ENCODE assay signal across 25 cellular contexts in genomic region chr17:30997270-30997669, GRCh38. TPM values are rescaled to one million over a fixed set of nuclear protein-coding genes. Genes with fewer than 3 reads are reported as not detected.
DNase-seq lines count a peak whose midpoint lies in the region; ATAC-seq, FAIRE-seq and TF ChIP-seq lines count a peak whose summit lies in the region.
"Had no signal": no experiment of that assay in that cellular context is flagged by ENCODE, and none has a peak within 500 bp of the region (broad histone marks: within the 10 kb centered on the region; RNA-seq: fewer than 3 reads in every experiment).

No MANE protein-coding gene starts in this region.

- no peak for TF ChIP-seq POLR2A in K562 (conservative IDR thresholded peaks at IDR 0.05)

- H2AFZ ChIP-seq in K562 (ENCODE audit: low read depth, low read length) = no peak overlapping the region

- WGBS in K562 (ENCODE audit: insufficient coverage, low coverage, missing lambda C conversion rate) = 9% methylated on average over 6 of the region's 6 CpGs

- H3K36me3 ChIP-seq in K562 (ENCODE audit: control insufficient read depth, insufficient read depth, low read length) = no peaks in the 10 kb centered on the region
- H3K36me3 ChIP-seq in colonic mucosa = no peaks in the 10 kb centered on the region
- peaks cover 22 to 32% of the 10 kb centered on the region in 2 donors for H3K36me3 ChIP-seq in mucosa of rectum (ENCODE audit: control insufficient read depth in 2 of 2, insufficient read depth in 2 of 2, low read length in 2 of 2)
- H3K36me3 ChIP-seq: BE2C had no signal

- no peak for TF ChIP-seq EP300 in K562 (IDR thresholded peaks at IDR 0.05; ENCODE audit: low read length)

- peak overlapping the region; percentile 41 for H3K27ac Mint-ChIP-seq in type B pancreatic cell
- H3K27ac Mint-ChIP-seq: CD4-positive, CD25-positive, alpha-beta regulatory T cell; CD8-positive, alpha-beta memory T cell had no signal

- H3K9ac ChIP-seq in K562 (ENCODE audit: insufficient read depth in 1 of 2, low read depth in 2 of 2, low read length in 2 of 2) (no peak overlapping the region), colonic mucosa (ENCODE audit: low read depth in 2 of 2, low read length in 2 of 2) (peak overlapping the region in 1 of 2 donors; percentile 23), mucosa of rectum (ENCODE audit: low read depth in 1 of 2, low read length in 2 of 2) (no peak overlapping the region)
- H3K9ac ChIP-seq: BLaER1 had no signal

- TF ChIP-seq CTCF in K562 (IDR thresholded peaks at IDR 0.05 in 2 of 3, conservative IDR thresholded peaks at IDR 0.05 in 1 of 3; ENCODE audit: insufficient read depth in 2 of 3, low read depth in 1 of 3, low read length in 3 of 3) (peak; percentile 4 to 18 (median 8); a peak in 1 of 6 replicates), colonic mucosa (IDR thresholded peaks at IDR 0.05) (no peak), type B pancreatic cell (conservative IDR thresholded peaks at IDR 0.05) (no peak)

- in situ Hi-C loops in K562 (cut with MboI) = no loop called here

- intact Hi-C loops in K562 (cut with micrococcal nuclease) = no loop called here
- intact Hi-C loops in colonic mucosa (cut with DNase I) = no loop called here

- H3K4me3 ChIP-seq in K562 (no peak overlapping the region), colonic mucosa (no peak overlapping the region), mucosa of rectum (ENCODE audit: low read length in 2 of 2) (no peak overlapping the region)
- H3K4me3 ChIP-seq: BLaER1, GM12878 had no signal

- FAIRE-seq in K562 (lab: Jason Lieb, UNC) = no peak
- FAIRE-seq: A204.1, GM12878, GM12892 had no signal

- peaks cover 34% of the 10 kb centered on the region for H3K36me3 Mint-ChIP-seq in type B pancreatic cell

- CTCF ChIA-PET in K562 (lab: Yijun Ruan, JAX; ENCODE audit: low intra/inter-chr PET ratio) = no interaction called here

- H3K4me2 ChIP-seq in K562 (ENCODE audit: insufficient read depth, low read length) = no peak overlapping the region
- H3K4me2 ChIP-seq: BLaER1 had no signal

- no peaks in the 10 kb centered on the region for H3K27me3 Mint-ChIP-seq in type B pancreatic cell
- H3K27me3 Mint-ChIP-seq: CD4-positive, alpha-beta memory T cell; CD4-positive, CD25-positive, alpha-beta regulatory T cell; CD8-positive, alpha-beta memory T cell had no signal

- H3K27ac ChIP-seq in K562 (ENCODE audit: extremely low read depth, low read depth, low read length) (no peak overlapping the region), colonic mucosa (peak overlapping the region; percentile 77), mucosa of rectum (ENCODE audit: low read depth in 2 of 2, low read length in 2 of 2) (peak overlapping the region; percentile 85 to 86)
- H3K27ac ChIP-seq: BLaER1 had no signal

- POLR2A ChIA-PET in K562 (lab: Yijun Ruan, JAX) = interaction anchor here (1.0 to 1.5 kb wide), 2 partner anchors 9 to 11 kb away, joined by 3 read pairs; no protein-coding TSS in a partner anchor

- DNase-seq in K562 (ENCODE audit: extremely low read depth in 1 of 4, low spot score in 3 of 4) (peak in 1 of 4 experiments; percentile 16), colonic mucosa (no peak), type B pancreatic cell (ENCODE audit: extremely low spot score, unreplicated experiment) (no peak)
- no peak for DNase-seq in stimulated activated CD8-positive, alpha-beta memory T cell treated with anti-CD3 and anti-CD28 coated beads, Interleukin-4, amount 100 ng/mL, for 48 hours
- DNase-seq: 8988T; BE2C; C1 segment of cervical spinal cord; CD4-positive, alpha-beta memory T cell; CD4-positive, CD25-positive, alpha-beta regulatory T cell; CD8-positive, alpha-beta memory T cell; COR-L47; DMS 273 treated with DMSO at 0.1 percent for 48 hours; DMS153; DMS79; DND-41; EL; GDM1 had no signal

- no peak overlapping the region for H3K4me3 Mint-ChIP-seq in type B pancreatic cell
- H3K4me3 Mint-ChIP-seq: CD14-positive monocyte; CD4-positive, alpha-beta memory T cell; CD4-positive, CD25-positive, alpha-beta regulatory T cell; CD8-positive, alpha-beta memory T cell had no signal

- H3K27me3 ChIP-seq in K562 (ENCODE audit: control insufficient read depth in 2 of 2, insufficient read depth in 2 of 2, low read length in 2 of 2) (peaks cover 8 to 21% of the 10 kb centered on the region in 2 experiments; a peak in 3 of 5 replicates), colonic mucosa (no peaks in the 10 kb centered on the region), mucosa of rectum (ENCODE audit: control insufficient read depth in 2 of 2, insufficient read depth in 2 of 2, low read length in 2 of 2) (no peaks in the 10 kb centered on the region)
- H3K27me3 ChIP-seq: BE2C, BLaER1 had no signal

- H4K20me1 ChIP-seq in K562 (replicated peaks; ENCODE audit: control insufficient read depth, insufficient read depth, low read length) = no peaks in the 10 kb centered on the region
- H4K20me1 ChIP-seq: BLaER1 had no signal

- H3K4me1 Mint-ChIP-seq in type B pancreatic cell (ENCODE audit: unreplicated experiment) = no peaks in the 10 kb centered on the region
- H3K4me1 Mint-ChIP-seq: CD14-positive monocyte; CD4-positive, alpha-beta memory T cell; CD4-positive, CD25-positive, alpha-beta regulatory T cell; CD8-positive, alpha-beta memory T cell had no signal

- H3K9me3 Mint-ChIP-seq in type B pancreatic cell = no peaks in the 10 kb centered on the region
- H3K9me3 Mint-ChIP-seq: CD14-positive monocyte; CD4-positive, alpha-beta memory T cell; CD4-positive, CD25-positive, alpha-beta regulatory T cell; CD8-positive, alpha-beta memory T cell had no signal

- ATAC-seq in K562 (peak; percentile 70), SK-N-SH treated with all-trans-retinoic acid at 6 μM for 48 hours (no peak), GM21737 (IDR thresholded peaks at IDR 0.05; ENCODE audit: unreplicated experiment) (no peak)

- BruUV-seq in K562 (replicated peaks; lab: Mats Ljungman, UMichigan) = no TSS peak

- H3K4me1 ChIP-seq in K562 (replicated peaks in 1 of 2; ENCODE audit: control insufficient read depth in 2 of 2, insufficient read depth in 2 of 2, low read length in 2 of 2) (no peaks in the 10 kb centered on the region), colonic mucosa (no peaks in the 10 kb centered on the region), mucosa of rectum (ENCODE audit: control insufficient read depth in 2 of 2, insufficient read depth in 2 of 2, low read length in 2 of 2) (peaks cover 11 to 18% of the 10 kb centered on the region in 2 donors)
- H3K4me1 ChIP-seq: BE2C, BLaER1 had no signal

- no peak for TF ChIP-seq RAD21 in K562 (CRISPR knock-in tag; conservative IDR thresholded peaks at IDR 0.05 in 1 of 2, IDR thresholded peaks at IDR 0.05 in 1 of 2)

- H3K9me1 ChIP-seq in K562 (ENCODE audit: control insufficient read depth, insufficient read depth, low read length) = no peaks in the 10 kb centered on the region

- H3K9me3 ChIP-seq in K562 (replicated peaks; ENCODE audit: control insufficient read depth, insufficient read depth, low read depth, low read length) (no peaks in the 10 kb centered on the region), colonic mucosa (no peaks in the 10 kb centered on the region), mucosa of rectum (ENCODE audit: control insufficient read depth in 2 of 2, low read length in 2 of 2) (no peaks in the 10 kb centered on the region)
- H3K9me3 ChIP-seq: BE2C, BLaER1 had no signal

- H3K79me2 ChIP-seq in K562 (ENCODE audit: control insufficient read depth, insufficient read depth, low read length) = no peaks in the 10 kb centered on the region

TF ChIP-seq in K562, 482 proteins besides CTCF, POLR2A, EP300 and RAD21 (continues in another document):
- TF ChIP-seq ATF3 (IDR thresholded peaks at IDR 0.05) (no peak), ATF3 (CRISPR knock-in tag; conservative IDR thresholded peaks at IDR 0.05) (no peak), EZH2 (IDR thresholded peaks at IDR 0.05; ENCODE audit: borderline replicate concordance, low read depth, low read length) (no peak)

TF ChIP-seq in SK-N-SH treated with all-trans-retinoic acid at 6 μM for 48 hours, 23 proteins besides CTCF, POLR2A, EP300 and RAD21 (continues in another document):
- no peak for TF ChIP-seq PATZ1 (CRISPR knock-in tag; IDR thresholded peaks at IDR 0.05; ENCODE audit: borderline replicate concordance)

RNA-seq across cellular contexts. Expression of gene RNF135, which starts 26.4 kb away (rescaled TPM):
- not detected in 2 replicates for total RNA-seq in K562 (2011; cell fraction: chromatin; rRNA removed; ENCODE audit: low replicate concordance)
- total RNA-seq in K562 (2011; cell fraction: nucleolus; rRNA removed) = not detected in 2 replicates
- total RNA-seq in K562 (2011; cell fraction: nucleoplasm; rRNA removed) = not detected in 2 replicates
- total RNA-seq in K562 (2014; rRNA removed) (not detected in 2 replicates), K562 (2014; rRNA removed; fragmentation: Illumina TruSeq; extraction: Trizol) (not detected in 2 replicates), K562 (2015; rRNA removed; fragmentation: Illumina TruSeq; extraction: Trizol) (not detected in 2 replicates), K562 (2021) (0.09 TPM in 1 of 2 replicates, not detected in the other), colonic mucosa (10 to 100 TPM; 18.6 to 18.9 TPM), type B pancreatic cell (ENCODE audit: low replicate concordance) (8.8 and 10.8 TPM in 2 replicates)
- polyA plus RNA-seq in K562 (2011; rRNA removed) (0.08 TPM in 1 of 2 replicates, not detected in the other), K562 (2014; fragmentation: Illumina TruSeq; extraction: Trizol) (not detected in 2 replicates), K562 (2014; fragmentation: Nextera tagmentation; extraction: Ambion mirVana) (not detected), K562 (2014; rRNA removed) (not detected in 2 replicates)
- polyA plus RNA-seq in K562 (2011; cell fraction: cytosol; rRNA removed) = not detected in 2 replicates
- polyA plus RNA-seq in K562 (2011; cell fraction: nucleus; rRNA removed) = not detected in 2 replicates
- 0.08 TPM in 1 of 2 replicates, not detected in the other for polyA plus RNA-seq in K562 (2012)
- polyA minus RNA-seq in K562 (2011; rRNA and poly(A)+ RNA removed) = not detected in 2 replicates
- not detected in 2 replicates for polyA minus RNA-seq in K562 (2011; cell fraction: cytosol; rRNA and poly(A)+ RNA removed)
- polyA minus RNA-seq in K562 (2011; cell fraction: nucleus; rRNA and poly(A)+ RNA removed) = not detected in 2 replicates

Comparison
In these comparisons a context has a peak if more than half of its experiments do, and no peak if none do; other contexts are left out.
1. CTCF ChIP-seq: peak in K562 (3 of 3); none in colonic mucosa (single experiment) and type B pancreatic cell (single experiment).